Comparison of ENCODE assay signal across 21 cellular contexts in the genomic region with DNA sequence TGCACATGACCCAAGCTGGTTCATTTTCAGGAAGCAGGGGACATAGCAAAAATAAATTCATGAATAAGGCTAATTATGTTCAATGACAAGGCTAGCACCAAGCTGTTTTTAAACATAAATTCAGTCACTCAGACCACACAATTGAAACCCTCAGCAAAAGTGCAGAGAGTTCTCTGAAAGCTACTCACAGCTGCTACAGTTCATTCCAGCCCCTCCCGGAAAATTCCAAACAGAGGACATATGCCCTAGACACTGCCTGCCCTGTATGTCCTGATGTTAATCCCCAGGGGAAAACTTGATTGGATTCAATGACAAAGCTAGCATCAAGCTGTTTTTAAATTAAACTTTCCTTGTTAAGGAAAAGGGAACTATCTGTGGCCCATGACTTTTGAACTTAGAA.
"Had no signal": no experiment of that assay in that cellular context is flagged by ENCODE, and none has a peak within 500 bp of the region (broad histone marks: within the 10 kb centered on the region; RNA-seq: fewer than 3 reads in every experiment).

No MANE protein-coding gene starts in this region.

- H3K36me3 ChIP-seq: lower lobe of right lung, neural progenitor cell, ovary, right lobe of liver, thoracic aorta, upper lobe of left lung had no signal

- H3K27ac ChIP-seq: body of pancreas, hepatocyte, lower lobe of right lung, neural progenitor cell, ovary, right lobe of liver, thoracic aorta, upper lobe of left lung had no signal

- FAIRE-seq: TTC549 had no signal

- DNase-seq: activated CD4-positive, alpha-beta T cell treated with anti-CD3 and anti-CD28 coated beads for 36 hours; activated CD4-positive, alpha-beta T cell treated with anti-CD3 and anti-CD28 coated beads, Interleukin-2, amount 50 U/mL, for 48 hours; activated gamma-delta T cell; amniotic stem cell; body of pancreas; caudate nucleus; effector memory CD8-positive, alpha-beta T cell; islet precursor cell; left colon; lower lobe of right lung; ovary; right lobe of liver; stimulated activated CD4-positive, alpha-beta T cell treated with anti-CD3 and anti-CD28 coated beads, Interleukin-4, amount 100 ng/mL, for 4 hours; SW 1271; upper lobe of left lung had no signal

- H3K4me3 ChIP-seq: body of pancreas, hepatocyte, lower lobe of right lung, neural progenitor cell, ovary, right lobe of liver, thoracic aorta, upper lobe of left lung had no signal

- H3K4me1 ChIP-seq: body of pancreas, lower lobe of right lung, right lobe of liver had no signal

- H3K27me3 ChIP-seq: body of pancreas, neural progenitor cell, ovary, right lobe of liver, upper lobe of left lung had no signal

- ATAC-seq: activated CD4-positive, alpha-beta T cell treated with anti-CD3 and anti-CD28 coated beads for 36 hours; activated naive CD4-positive, alpha-beta T cell treated with anti-CD3 and anti-CD28 coated beads, Interleukin-2, amount 50 U/mL, for 72 hours; body of pancreas; effector memory CD8-positive, alpha-beta T cell; left colon; lower lobe of right lung; right lobe of liver; stimulated activated memory B cell treated with anti-CD40 and anti-IgM and Interleukin-4, amounts not matched to agents 10 μg/mL and 1 μg/mL and 100 μg/mL, for 72 hours had no signal

- H3K9me3 ChIP-seq: body of pancreas, lower lobe of right lung, ovary, right lobe of liver, thoracic aorta, upper lobe of left lung had no signal
